In genomic region chr2:160210599-160211138, GRCh38 we compare ENCODE assay signal across 8 cellular contexts. TPM values are rescaled to one million over a fixed set of nuclear protein-coding genes. Genes with fewer than 3 reads are reported as not detected.
DNase-seq lines count a peak whose midpoint lies in the region; ATAC-seq and TF ChIP-seq lines count a peak whose summit lies in the region.

No MANE protein-coding gene starts in this region.

- in situ Hi-C loops in Panc1 (cut with HindIII; ENCODE audit: low pct_unique_long_range_greater_than_20kb, low sequenced_read_pairs), result no loop called here

- CTCF ChIA-PET in Panc1 (lab: Charles Lee), result interaction anchor here (0.7 to 1.9 kb wide), 2 partner anchors 100 to 208 kb away, joined by 3 to 4 read pairs; no protein-coding TSS in a partner anchor

- intact Hi-C loops in Panc1 (cut with micrococcal nuclease; ENCODE audit: unreplicated experiment), result loop anchor here (2.0 kb wide), 1 partner anchor 100 kb away; no protein-coding TSS in a partner anchor

- peaks cover 73% of the 10 kb centered on the region for H3K4me1 ChIP-seq in Panc1 (ENCODE audit: control insufficient read depth, insufficient read depth, low read length)

- H3K27ac ChIP-seq in C4-2B (no peak overlapping the region), Panc1 (ENCODE audit: low read length) (peak overlapping the region; percentile 98)

- BruUV-seq in Panc1 (replicated peaks; lab: Mats Ljungman, UMichigan), result no TSS peak

- H3K36me3 ChIP-seq in Panc1 (ENCODE audit: control insufficient read depth, insufficient read depth, low read length), result no peaks in the 10 kb centered on the region

- no peak for DNase-seq in Panc1 (ENCODE audit: low read depth, low spot score)
- DNase-seq in activated T-helper 1 cell treated with Interleukin-2 at 50 U/mL for 16 hours (ENCODE audit: low read depth), result peak; percentile 28
- peak; percentile 85 for DNase-seq in glomerular visceral epithelial cell (ENCODE audit: extremely low spot score)
- DNase-seq in retinal pigment epithelial cell (ENCODE audit: low read depth), result peak; percentile 63
- DNase-seq in GF-D8 (lab: John Stamatoyannopoulos, UW), result no peak

- no peak overlapping the region for H3K4me3 ChIP-seq in Panc1 (ENCODE audit: low read depth in 2 of 2, low read length in 2 of 2)
- no peak overlapping the region for H3K4me3 ChIP-seq in retinal pigment epithelial cell (ENCODE audit: low read length)

- POLR2A ChIA-PET in Panc1 (lab: Charles Lee), result no interaction called here

- TF ChIP-seq CTCF in C4-2B (conservative IDR thresholded peaks at IDR 0.05) (peak; percentile 94), Panc1 (IDR thresholded peaks at IDR 0.05) (peak; percentile 96), retinal pigment epithelial cell (conservative IDR thresholded peaks at IDR 0.05; ENCODE audit: low read depth, low read length) (peak; percentile 94)

- peak; percentile 92 for ATAC-seq in GM18909 (IDR thresholded peaks at IDR 0.05; ENCODE audit: poor library complexity, unreplicated experiment)
- peak; percentile 86 for ATAC-seq in HG03097 (IDR thresholded peaks at IDR 0.05; ENCODE audit: low FRiP score, unreplicated experiment)
- 0 out of 2 replicates have a peak, but pooled peaks have one; percentile 33 for ATAC-seq in Panc1

- no peaks in the 10 kb centered on the region for H3K27me3 ChIP-seq in Panc1 (ENCODE audit: control insufficient read depth, insufficient read depth, low read length)

- peaks cover 5% of the 10 kb centered on the region; the same call in 1 of the 2 replicates for H3K9me3 ChIP-seq in Panc1 (ENCODE audit: control insufficient read depth, insufficient read depth, low read depth, low read length)

RNA-seq across cellular contexts. Expression of gene ITGB6, which starts 10.6 kb away (rescaled TPM):
- total RNA-seq in Panc1 (2021; ENCODE audit: unreplicated experiment), result 0.08 TPM
- polyA plus RNA-seq in Panc1 (2012; ENCODE audit: insufficient read length), result not detected

Comparison
In these comparisons a context has a peak if more than half of its experiments do, and no peak if none do; other contexts are left out.
1. ATAC-seq: peak in every context shown above with its lines; median percentile 92 in GM18909; 86 in HG03097; 33 in Panc1.
2. DNase-seq: peak in activated T-helper 1 cell treated with Interleukin-2 at 50 U/mL for 16 hours (single experiment), glomerular visceral epithelial cell (single experiment) and retinal pigment epithelial cell (single experiment); none in Panc1 (single experiment) and GF-D8 (single experiment).
3. Peak in every context shown above with its lines, with median percentiles within 50 percentile points of each other: CTCF ChIP-seq.